In genomic region chr6:150898390-150899170, GRCh38 we compare ENCODE assay signal across 15 cellular contexts. TPM values are rescaled to one million over a fixed set of nuclear protein-coding genes. Genes with fewer than 3 reads are reported as not detected.
DNase-seq lines count a peak whose midpoint lies in the region; ATAC-seq and TF ChIP-seq lines count a peak whose summit lies in the region.
"Had no signal": no experiment of that assay in that cellular context is flagged by ENCODE, and none has a peak within 500 bp of the region (broad histone marks: within the 10 kb centered on the region; RNA-seq: fewer than 3 reads in every experiment).

No MANE protein-coding gene starts in this region.

- no peaks in the 10 kb centered on the region for H3K9me3 Mint-ChIP-seq in WTC11

- H3K27me3 Mint-ChIP-seq in WTC11 (ENCODE audit: low read depth): no peaks in the 10 kb centered on the region

- H3K56ac ChIP-seq in mesendoderm (ENCODE audit: low read length): no peak overlapping the region

- CTCF ChIA-PET in WTC11 (lab: Charles Lee): no interaction called here

- H3K27ac Mint-ChIP-seq in WTC11: peak overlapping the region; percentile 66

- H3K18ac ChIP-seq in mesendoderm (ENCODE audit: low read length): no peak overlapping the region

- POLR2A ChIA-PET in WTC11 (lab: Charles Lee): no interaction called here

- H3K4ac ChIP-seq in mesendoderm (ENCODE audit: low read depth, low read length): no peak overlapping the region

- no peak overlapping the region for H4K8ac ChIP-seq in mesendoderm (ENCODE audit: low read depth, low read length)

- H3K27me3 ChIP-seq in mesendoderm (ENCODE audit: insufficient read depth, low read length, poor library complexity): no peaks in the 10 kb centered on the region

- peaks cover 33% of the 10 kb centered on the region for H3K36me3 Mint-ChIP-seq in WTC11

- peaks cover 4% of the 10 kb centered on the region; the same call in 1 of the 2 replicates for H3K4me1 Mint-ChIP-seq in WTC11

- WGBS in mesendoderm (ENCODE audit: extremely low coverage, insufficient coverage, low lambda C conversion rate): no CpG with 5 or more reads among the region's 11 CpGs

- H2BK5ac ChIP-seq in mesendoderm (ENCODE audit: low read length): no peak overlapping the region

- H3K79me1 ChIP-seq in mesendoderm (ENCODE audit: low read length): peaks cover 5% of the 10 kb centered on the region

- DNase-seq in GM04504 (ENCODE audit: low read depth) (peak; percentile 64), WTC11 (ENCODE audit: low spot score) (no peak), mesendoderm (peak; percentile 34), cerebellum (ENCODE audit: low spot score) (no peak), epidermal melanocyte (ENCODE audit: insufficient read length, low spot score) (no peak), NCI-H510A (lab: John Stamatoyannopoulos, UW) (no peak), inferior parietal cortex (ENCODE audit: extremely low spot score) (no peak)
- DNase-seq: COR-L47, KBM-7, mucosa of descending colon, NCI-H2029, PC-9, T1000 had no signal

- H3K4me3 Mint-ChIP-seq in WTC11: no peak overlapping the region

- H3K79me2 ChIP-seq in mesendoderm (ENCODE audit: control insufficient read depth, insufficient read depth, low read length): no peaks in the 10 kb centered on the region

- no peak overlapping the region for H3K9ac ChIP-seq in mesendoderm (ENCODE audit: low read length)

- H3K4me1 ChIP-seq in mesendoderm (ENCODE audit: control insufficient read depth, low read depth, low read length): no peaks in the 10 kb centered on the region

- TF ChIP-seq CTCF in WTC11 (IDR thresholded peaks at IDR 0.05): no peak

- ATAC-seq in HG02571 (IDR thresholded peaks at IDR 0.05; ENCODE audit: unreplicated experiment) (peak; percentile 38), WTC11 (no peak)
- ATAC-seq: mucosa of descending colon had no signal

- no peak overlapping the region for H2AK5ac ChIP-seq in mesendoderm (ENCODE audit: low read length)

- H2BK15ac ChIP-seq in mesendoderm (replicated peaks; ENCODE audit: low read depth): no peak overlapping the region

- H3K4me3 ChIP-seq in mesendoderm (ENCODE audit: low read length): no peak overlapping the region
- H3K4me3 ChIP-seq: mucosa of descending colon, PC-9 had no signal

- H3K23ac ChIP-seq in mesendoderm (ENCODE audit: low read length): no peak overlapping the region

- H3K27ac ChIP-seq in mesendoderm (ENCODE audit: low read depth, low read length): no peak overlapping the region
- H3K27ac ChIP-seq: epithelial cell of prostate, PC-9 had no signal

- H2BK120ac ChIP-seq in mesendoderm (ENCODE audit: low read depth, low read length): no peak overlapping the region

- H4K5ac ChIP-seq in mesendoderm (ENCODE audit: low read length): no peak overlapping the region

- no peak overlapping the region for H3K4me2 ChIP-seq in mesendoderm (ENCODE audit: low read length)
- H3K4me2 ChIP-seq: PC-9 had no signal

- H3K36me3 ChIP-seq in mesendoderm (ENCODE audit: control insufficient read depth, insufficient read depth, low read length): peaks cover 6% of the 10 kb centered on the region

TF ChIP-seq in WTC11, 78 proteins besides CTCF, POLR2A, EP300 and RAD21:
- TF ChIP-seq MXD4 (CRISPR knock-in tag; IDR thresholded peaks at IDR 0.05; ENCODE audit: borderline replicate concordance) (no peak), ATF1 (CRISPR knock-in tag; IDR thresholded peaks at IDR 0.05) (no peak), IRF2 (CRISPR knock-in tag; IDR thresholded peaks at IDR 0.05; ENCODE audit: borderline replicate concordance, low read depth) (no peak), ATF2 (CRISPR knock-in tag; IDR thresholded peaks at IDR 0.05; ENCODE audit: borderline replicate concordance, low read depth) (no peak), ZNF219 (CRISPR knock-in tag; IDR thresholded peaks at IDR 0.05; ENCODE audit: borderline replicate concordance) (no peak), FOXJ3 (CRISPR knock-in tag; IDR thresholded peaks at IDR 0.05; ENCODE audit: borderline replicate concordance) (no peak)
TF ChIP-seq in WTC11: peak in this region for 0.

RNA-seq across cellular contexts. Expression of gene MTHFD1L, which starts 33.1 kb away (rescaled TPM):
- total RNA-seq in WTC11 (2021): 83.2 to 104 TPM (median 88.0 TPM) in 3 replicates
- 66.0 TPM for polyA plus RNA-seq in mesendoderm (2013, experiment 1 of 2)
- polyA plus RNA-seq in mesendoderm (2013, experiment 2 of 2): 66.3 TPM
- 15.1 TPM for total RNA-seq in cerebellum

Comparison
In these comparisons a context has a peak if more than half of its experiments do, and no peak if none do; other contexts are left out.
1. DNase-seq: peak in GM04504 (single experiment) and mesendoderm (single experiment); none in WTC11 (single experiment), cerebellum (single experiment), epidermal melanocyte (single experiment), NCI-H510A (single experiment) and inferior parietal cortex (single experiment).